ENCODE assay signal across 10 cellular contexts in genomic region chr12:55847033-55847432, GRCh38. TPM values are rescaled to one million over a fixed set of nuclear protein-coding genes. Genes with fewer than 3 reads are reported as not detected.
DNase-seq lines count a peak whose midpoint lies in the region; ATAC-seq, FAIRE-seq and TF ChIP-seq lines count a peak whose summit lies in the region.
"Had no signal": no experiment of that assay in that cellular context is flagged by ENCODE, and none has a peak within 500 bp of the region (broad histone marks: within the 10 kb centered on the region; RNA-seq: fewer than 3 reads in every experiment).

No MANE protein-coding gene starts in this region.

- TF ChIP-seq CTCF in tibial nerve (IDR thresholded peaks at IDR 0.05), result no peak

- H3K18ac ChIP-seq in mesenchymal stem cell (ENCODE audit: low read depth in 1 of 2, low read length in 2 of 2), result peak overlapping the region; percentile 32 to 80

- H3K9me3 ChIP-seq in mesenchymal stem cell (ENCODE audit: control insufficient read depth, low read length) (no peaks in the 10 kb centered on the region), tibial nerve (no peaks in the 10 kb centered on the region), small intestine (ENCODE audit: control insufficient read depth, low read depth) (no peaks in the 10 kb centered on the region)
- no peaks in the 10 kb centered on the region for H3K9me3 ChIP-seq in CD4-positive, alpha-beta memory T cell (ENCODE audit: control insufficient read depth in 1 of 2, low read length in 2 of 2)

- no peak overlapping the region for H3K27ac Mint-ChIP-seq in activated CD8-positive, alpha-beta memory T cell treated with anti-CD3 and anti-CD28 coated beads, Interleukin-2, amount 10 ng/mL, durations not matched to agents 7 days and 5 days
- H3K27ac Mint-ChIP-seq in CD4-positive, alpha-beta memory T cell, result no peak overlapping the region
- H3K27ac Mint-ChIP-seq: endodermal cell had no signal

- H3K79me1 ChIP-seq in mesenchymal stem cell (replicated peaks; ENCODE audit: low read length, poor library complexity, severe bottlenecking), result peaks cover 3% of the 10 kb centered on the region

- WGBS in mesenchymal stem cell, result 83% methylated on average over 2 of the region's 3 CpGs
- WGBS in tibial nerve, 2 donors, result 19 to 26% methylated on average over 3 of the region's 3 CpGs
- WGBS in small intestine, 3 donors, result 58 to 76% (median 62%) methylated on average over 3 of the region's 3 CpGs

- no peak for TF ChIP-seq POLR2A in tibial nerve (IDR thresholded peaks at IDR 0.05)

- H2BK120ac ChIP-seq in mesenchymal stem cell (ENCODE audit: low read depth, low read length), result no peak overlapping the region

- no peaks in the 10 kb centered on the region for H3K36me3 ChIP-seq in mesenchymal stem cell (ENCODE audit: control insufficient read depth in 1 of 2, insufficient read depth in 2 of 2, low read depth in 1 of 2, low read length in 2 of 2)
- no peaks in the 10 kb centered on the region for H3K36me3 ChIP-seq in tibial nerve
- H3K36me3 ChIP-seq in small intestine (ENCODE audit: control insufficient read depth in 2 of 2, insufficient read depth in 2 of 2, low read length in 2 of 2), result no peaks in the 10 kb centered on the region
- H3K36me3 ChIP-seq in CD4-positive, alpha-beta memory T cell (ENCODE audit: insufficient read depth, low read length), result no peaks in the 10 kb centered on the region

- H3K14ac ChIP-seq in mesenchymal stem cell (ENCODE audit: low read length in 2 of 2), result no peak overlapping the region

- peak overlapping the region; percentile 61 for H4K8ac ChIP-seq in mesenchymal stem cell (ENCODE audit: low read length)

- peak; percentile 40 for ATAC-seq in activated CD8-positive, alpha-beta memory T cell treated with anti-CD3 and anti-CD28 coated beads, Interleukin-2, amount 10 ng/mL, durations not matched to agents 7 days and 5 days
- ATAC-seq in GM19395 (IDR thresholded peaks at IDR 0.05; ENCODE audit: unreplicated experiment), result no peak

- H3K4me3 Mint-ChIP-seq in activated CD8-positive, alpha-beta memory T cell treated with anti-CD3 and anti-CD28 coated beads, Interleukin-2, amount 10 ng/mL, durations not matched to agents 7 days and 5 days, result no peak overlapping the region
- no peak overlapping the region for H3K4me3 Mint-ChIP-seq in CD4-positive, alpha-beta memory T cell
- H3K4me3 Mint-ChIP-seq: endodermal cell had no signal

- H3K23ac ChIP-seq in mesenchymal stem cell (ENCODE audit: low read length in 2 of 2), result no peak overlapping the region

- peaks cover 7% of the 10 kb centered on the region for H3K27me3 Mint-ChIP-seq in activated CD8-positive, alpha-beta memory T cell treated with anti-CD3 and anti-CD28 coated beads, Interleukin-2, amount 10 ng/mL, durations not matched to agents 7 days and 5 days
- peaks cover 0 to 3% of the 10 kb centered on the region in 2 donors for H3K27me3 Mint-ChIP-seq in CD4-positive, alpha-beta memory T cell

- H3K27ac ChIP-seq in mesenchymal stem cell (ENCODE audit: low read length, poor library complexity, severe bottlenecking) (no peak overlapping the region), tibial nerve (peak overlapping the region; percentile 86 to 99 (median 96)), small intestine (ENCODE audit: low read depth in 1 of 2, low read length in 1 of 2) (peak overlapping the region in 1 of 2 donors; percentile 90)
- H3K27ac ChIP-seq in CD4-positive, alpha-beta memory T cell (ENCODE audit: low read depth, low read length), result no peak overlapping the region
- H3K27ac ChIP-seq: C4-2B had no signal

- H3K36me3 Mint-ChIP-seq in activated CD8-positive, alpha-beta memory T cell treated with anti-CD3 and anti-CD28 coated beads, Interleukin-2, amount 10 ng/mL, durations not matched to agents 7 days and 5 days, result no peaks in the 10 kb centered on the region
- H3K36me3 Mint-ChIP-seq in CD4-positive, alpha-beta memory T cell, result no peaks in the 10 kb centered on the region

- H3K27me3 ChIP-seq in mesenchymal stem cell (ENCODE audit: control insufficient read depth in 1 of 2, insufficient read depth in 1 of 2, low read length in 2 of 2), result no peaks in the 10 kb centered on the region
- H3K27me3 ChIP-seq in tibial nerve, result no peaks in the 10 kb centered on the region
- no peaks in the 10 kb centered on the region for H3K27me3 ChIP-seq in small intestine (ENCODE audit: control insufficient read depth in 2 of 2, insufficient read depth in 2 of 2, low read length in 2 of 2)
- H3K27me3 ChIP-seq in CD4-positive, alpha-beta memory T cell (ENCODE audit: insufficient read depth, low read length), result no peaks in the 10 kb centered on the region

- H2BK15ac ChIP-seq in mesenchymal stem cell (ENCODE audit: low read depth, poor library complexity, severe bottlenecking), result peak overlapping the region; percentile 88

- H3K4me1 Mint-ChIP-seq in activated CD8-positive, alpha-beta memory T cell treated with anti-CD3 and anti-CD28 coated beads, Interleukin-2, amount 10 ng/mL, durations not matched to agents 7 days and 5 days, result peaks cover 16% of the 10 kb centered on the region
- H3K4me1 Mint-ChIP-seq in CD4-positive, alpha-beta memory T cell, result no peaks in the 10 kb centered on the region

- peaks cover 18% of the 10 kb centered on the region for H3K4me1 ChIP-seq in mesenchymal stem cell (ENCODE audit: control insufficient read depth, insufficient read depth, low read depth, low read length)
- peaks cover 0 to 65% (median 33%) of the 10 kb centered on the region in 4 donors for H3K4me1 ChIP-seq in tibial nerve
- peaks cover 0 to 5% of the 10 kb centered on the region in 2 donors for H3K4me1 ChIP-seq in small intestine (ENCODE audit: control insufficient read depth in 2 of 2, insufficient read depth in 1 of 2, low read depth in 1 of 2, low read length in 1 of 2)
- H3K4me1 ChIP-seq in CD4-positive, alpha-beta memory T cell (ENCODE audit: insufficient read depth, low read length), result no peaks in the 10 kb centered on the region

- H2AFZ ChIP-seq in mesenchymal stem cell (ENCODE audit: low read depth, low read length), result peak overlapping the region; percentile 19

- peak overlapping the region; percentile 77 to 94 for H2BK12ac ChIP-seq in mesenchymal stem cell (ENCODE audit: low read length in 2 of 2)

- POLR2A ChIA-PET in CD4-positive, alpha-beta memory T cell (lab: Charles Lee; ENCODE audit: partially characterized antibody), result interaction anchor here (1.0 kb wide), 2 partner anchors 17 to 93 kb away, joined by 3 to 4 read pairs; no protein-coding TSS in a partner anchor

- intact Hi-C loops in CD4-positive, alpha-beta memory T cell (cut with micrococcal nuclease), result no loop called here

- H2AK5ac ChIP-seq in mesenchymal stem cell (ENCODE audit: low read length, severe bottlenecking), result no peak overlapping the region

- peak overlapping the region in 1 of 2 experiments; percentile 42 for H3K4me3 ChIP-seq in mesenchymal stem cell (ENCODE audit: insufficient read depth in 1 of 2, low read depth in 1 of 2, low read length in 2 of 2)
- peak overlapping the region in 1 of 4 donors; percentile 16 for H3K4me3 ChIP-seq in tibial nerve
- H3K4me3 ChIP-seq in small intestine (ENCODE audit: low read depth in 1 of 2, low read length in 2 of 2), result no peak overlapping the region
- H3K4me3 ChIP-seq in CD4-positive, alpha-beta memory T cell (ENCODE audit: low read length in 2 of 2), result no peak overlapping the region

- H3K9ac ChIP-seq in mesenchymal stem cell (ENCODE audit: low read length), result peak overlapping the region; percentile 86

- H3K4ac ChIP-seq in mesenchymal stem cell (ENCODE audit: low read depth in 1 of 2, low read length in 2 of 2), result peak overlapping the region in 1 of 2 experiments; percentile 52

- H3K4me2 ChIP-seq in mesenchymal stem cell (ENCODE audit: low read length, poor library complexity, severe bottlenecking), result no peak overlapping the region

- H3K9me3 Mint-ChIP-seq in activated CD8-positive, alpha-beta memory T cell treated with anti-CD3 and anti-CD28 coated beads, Interleukin-2, amount 10 ng/mL, durations not matched to agents 7 days and 5 days (ENCODE audit: low read depth), result no peaks in the 10 kb centered on the region
- H3K9me3 Mint-ChIP-seq in CD4-positive, alpha-beta memory T cell, result no peaks in the 10 kb centered on the region
- H3K9me3 Mint-ChIP-seq: endodermal cell had no signal

- no peak for DNase-seq in activated CD8-positive, alpha-beta memory T cell treated with anti-CD3 and anti-CD28 coated beads, Interleukin-2, amount 10 ng/mL, durations not matched to agents 7 days and 5 days
- no peak for DNase-seq in activated CD8-positive, alpha-beta memory T cell treated with anti-CD3 and anti-CD28 coated beads, Interleukin-2, amount 50 U/mL, for 4 hours
- DNase-seq in astrocyte of the hippocampus (ENCODE audit: low read depth, low spot score), result peak; percentile 71
- peak; percentile 91 for DNase-seq in mesenchymal stem cell
- no peak for DNase-seq in tibial nerve (ENCODE audit: low spot score in 2 of 2)
- no peak for DNase-seq in small intestine
- DNase-seq in CD4-positive, alpha-beta memory T cell, result no peak
- DNase-seq: endodermal cell had no signal

- CTCF ChIA-PET in activated CD8-positive, alpha-beta memory T cell treated with anti-CD3 and anti-CD28 coated beads, Interleukin-2, amount 10 ng/mL, durations not matched to agents 7 days and 5 days (lab: Charles Lee), result interaction anchor here (0.9 to 1.3 kb wide), 2 partner anchors 11 to 17 kb away, joined by 3 to 4 read pairs; no protein-coding TSS in a partner anchor
- CTCF ChIA-PET in CD4-positive, alpha-beta memory T cell (lab: Charles Lee; ENCODE audit: partially characterized antibody), result interaction anchor here (1.6 kb wide), 1 partner anchor 31 kb away, joined by 3 read pairs; no protein-coding TSS in a partner anchor

- TF ChIP-seq EP300 in tibial nerve (IDR thresholded peaks at IDR 0.05), result peak in 1 of 2 donors; percentile 63

- no peak for FAIRE-seq in small intestine (lab: Jason Lieb, UNC)

- no peak overlapping the region for H2BK5ac ChIP-seq in mesenchymal stem cell (ENCODE audit: low read depth, low read length, poor library complexity, severe bottlenecking)

- peak overlapping the region; percentile 34 for H4K91ac ChIP-seq in mesenchymal stem cell (ENCODE audit: low read length)

RNA-seq across cellular contexts. Expression of gene MMP19, which starts 4.3 kb away (rescaled TPM):
- not detected for total RNA-seq in activated CD8-positive, alpha-beta memory T cell treated with anti-CD3 and anti-CD28 coated beads, Interleukin-2, amount 10 ng/mL, durations not matched to agents 7 days and 5 days
- polyA plus RNA-seq in mesenchymal stem cell (2013, experiment 1 of 2), result 34.3 TPM
- 34.4 TPM for polyA plus RNA-seq in mesenchymal stem cell (2013, experiment 2 of 2)
- total RNA-seq in tibial nerve, result 10 to 100 TPM in 1 of 4 donors, 1 to 10 TPM in 3; 3.1 to 35.1 (median 5.6) TPM
- polyA plus RNA-seq in small intestine, result 1 to 10 TPM in 1 of 3 donors, under 1 TPM in 1, not detected in 1; 0.54 to 4.1 TPM
- total RNA-seq in CD4-positive, alpha-beta memory T cell, result 1 to 10 TPM in 1 of 2 experiments, under 1 TPM in 1; 0.67 to 1.3 TPM
- polyA plus RNA-seq in CD4-positive, alpha-beta memory T cell, result not detected

RNA-seq across cellular contexts. Expression of gene DNAJC14, which starts 17.6 kb away (rescaled TPM):
- 10 to 100 TPM; 33.5 to 38.4 TPM for total RNA-seq in activated CD8-positive, alpha-beta memory T cell treated with anti-CD3 and anti-CD28 coated beads, Interleukin-2, amount 10 ng/mL, durations not matched to agents 7 days and 5 days
- polyA plus RNA-seq in mesenchymal stem cell (2013, experiment 1 of 2), result 18.5 TPM
- polyA plus RNA-seq in mesenchymal stem cell (2013, experiment 2 of 2), result 19.4 TPM
- total RNA-seq in tibial nerve, result 10 to 100 TPM; 34.5 to 51.2 (median 40.9) TPM
- polyA plus RNA-seq in small intestine, result 10 to 100 TPM; 12.7 to 25.3 (median 13.2) TPM
- total RNA-seq in CD4-positive, alpha-beta memory T cell, result 10 to 100 TPM; 31.8 to 42.4 TPM
- polyA plus RNA-seq in CD4-positive, alpha-beta memory T cell, result 10 to 100 TPM; 32.7 to 36.8 TPM

RNA-seq across cellular contexts. Expression of gene ORMDL2, which starts 29.2 kb away (rescaled TPM):
- total RNA-seq in activated CD8-positive, alpha-beta memory T cell treated with anti-CD3 and anti-CD28 coated beads, Interleukin-2, amount 10 ng/mL, durations not matched to agents 7 days and 5 days, result 10 to 100 TPM; 45.8 to 57.2 TPM
- polyA plus RNA-seq in mesenchymal stem cell (2013, experiment 1 of 2), result 78.3 TPM
- 86.1 TPM for polyA plus RNA-seq in mesenchymal stem cell (2013, experiment 2 of 2)
- total RNA-seq in tibial nerve, result 10 to 100 TPM; 12.9 to 18.6 (median 14.5) TPM
- 10 to 100 TPM; 27.1 to 50.4 (median 34.0) TPM for polyA plus RNA-seq in small intestine
- total RNA-seq in CD4-positive, alpha-beta memory T cell, result 10 to 100 TPM; 42.6 to 44.4 TPM
- polyA plus RNA-seq in CD4-positive, alpha-beta memory T cell, result 100 to 1,000 TPM in 1 of 2 donors, 10 to 100 TPM in 1; 95.8 to 142 TPM

RNA-seq across cellular contexts. Expression of gene SARNP, which starts 29.5 kb away (rescaled TPM):
- 10 to 100 TPM; 96.8 to 98.6 TPM for total RNA-seq in activated CD8-positive, alpha-beta memory T cell treated with anti-CD3 and anti-CD28 coated beads, Interleukin-2, amount 10 ng/mL, durations not matched to agents 7 days and 5 days
- polyA plus RNA-seq in mesenchymal stem cell (2013, experiment 1 of 2), result 184 TPM
- polyA plus RNA-seq in mesenchymal stem cell (2013, experiment 2 of 2), result 201 TPM
- total RNA-seq in tibial nerve, result 10 to 100 TPM; 33.3 to 62.8 (median 52.8) TPM
- 10 to 100 TPM; 72.2 to 89.8 (median 78.4) TPM for polyA plus RNA-seq in small intestine
- 10 to 100 TPM; 47.7 to 49.4 TPM for total RNA-seq in CD4-positive, alpha-beta memory T cell
- polyA plus RNA-seq in CD4-positive, alpha-beta memory T cell, result 100 to 1,000 TPM in 1 of 2 donors, 10 to 100 TPM in 1; 90.2 to 122 TPM

Comparison
In these comparisons a context has a peak if more than half of its experiments do, and no peak if none do; other contexts are left out.
1. DNase-seq: peak in astrocyte of the hippocampus (single experiment) and mesenchymal stem cell (single experiment); none in activated CD8-positive, alpha-beta memory T cell treated with anti-CD3 and anti-CD28 coated beads, Interleukin-2, amount 10 ng/mL, durations not matched to agents 7 days and 5 days (single experiment), activated CD8-positive, alpha-beta memory T cell treated with anti-CD3 and anti-CD28 coated beads, Interleukin-2, amount 50 U/mL, for 4 hours (single experiment), tibial nerve (0 of 2), small intestine (single experiment) and CD4-positive, alpha-beta memory T cell (0 of 5).
2. H3K27ac ChIP-seq: peak in tibial nerve (4 of 4); none in mesenchymal stem cell (single experiment) and CD4-positive, alpha-beta memory T cell (single experiment).